8 cellular contexts compared by ENCODE assay signal in genomic region chr12:42237052-42237852, GRCh38. TPM values are rescaled to one million over a fixed set of nuclear protein-coding genes. Genes with fewer than 3 reads are reported as not detected.
DNase-seq lines count a peak whose midpoint lies in the region; ATAC-seq and TF ChIP-seq lines count a peak whose summit lies in the region.

No MANE protein-coding gene starts in this region.

- no TSS peak for BruUV-seq in Panc1 (replicated peaks; lab: Mats Ljungman, UMichigan)

- peak; percentile 81 for ATAC-seq in GM21515 (IDR thresholded peaks at IDR 0.05; ENCODE audit: unreplicated experiment)
- ATAC-seq in Panc1 = peak; percentile 88
- peak; percentile 82 to 88 for ATAC-seq in activated T-cell treated with anti-CD3 and anti-CD28 coated beads, Interleukin-2, amount 50 U/mL, for 72 hours (replicated peaks in 1 of 2)
- peak; percentile 73 to 75 for ATAC-seq in naive B cell (ENCODE audit: low read depth in 2 of 2)
- ATAC-seq in stimulated activated memory B cell treated with anti-CD40 and anti-IgM and Interleukin-4, amounts not matched to agents 10 μg/mL and 1 μg/mL and 100 μg/mL, for 72 hours = peak; percentile 92

- CTCF ChIA-PET in Panc1 (lab: Charles Lee) = no interaction called here

- H3K4me3 ChIP-seq in HUES64 (ENCODE audit: low read length) = peak overlapping the region; percentile 62
- H3K4me3 ChIP-seq in Panc1 (ENCODE audit: low read depth in 2 of 2, low read length in 2 of 2) = peak overlapping the region; percentile 69 to 74

- peak; percentile 65 for TF ChIP-seq CTCF in Panc1 (IDR thresholded peaks at IDR 0.05)

- H3K4me1 Mint-ChIP-seq in activated T-cell treated with anti-CD3 and anti-CD28 coated beads, Interleukin-2, amount 50 U/mL, for 72 hours (ENCODE audit: low read depth) = peaks cover 56% of the 10 kb centered on the region
- peaks cover 24 to 42% (median 36%) of the 10 kb centered on the region in 3 donors for H3K4me1 Mint-ChIP-seq in naive B cell
- peaks cover 45% of the 10 kb centered on the region for H3K4me1 Mint-ChIP-seq in stimulated activated memory B cell treated with anti-CD40 and anti-IgM and Interleukin-4, amounts not matched to agents 10 μg/mL and 1 μg/mL and 100 μg/mL, for 72 hours

- POLR2A ChIA-PET in Panc1 (lab: Charles Lee) = no interaction called here

- WGBS in HUES64 = under 1% methylated on average over 55 of the region's 56 CpGs

- DNase-seq in DMS53 (lab: John Stamatoyannopoulos, UW) (peak; percentile 99), Panc1 (ENCODE audit: low read depth, low spot score) (peak; percentile 30), fibroblast of gingiva (ENCODE audit: low read depth) (peak; percentile 74), naive B cell (peak; percentile 72)
- DNase-seq in activated T-cell treated with anti-CD3 and anti-CD28 coated beads, Interleukin-2, amount 50 U/mL, for 72 hours = peak; percentile 80 to 82

- H3K36me3 ChIP-seq in HUES64 (ENCODE audit: insufficient read depth, low read length) (no peaks in the 10 kb centered on the region; the same call in 1 of the 2 replicates), Panc1 (ENCODE audit: control insufficient read depth, insufficient read depth, low read length) (no peaks in the 10 kb centered on the region)

- peaks cover 5 to 19% of the 10 kb centered on the region in 2 donors for H3K36me3 Mint-ChIP-seq in activated T-cell treated with anti-CD3 and anti-CD28 coated beads, Interleukin-2, amount 50 U/mL, for 72 hours (ENCODE audit: insufficient read depth in 2 of 2)
- H3K36me3 Mint-ChIP-seq in naive B cell = no peaks in the 10 kb centered on the region
- H3K36me3 Mint-ChIP-seq in stimulated activated memory B cell treated with anti-CD40 and anti-IgM and Interleukin-4, amounts not matched to agents 10 μg/mL and 1 μg/mL and 100 μg/mL, for 72 hours = peaks cover 21% of the 10 kb centered on the region

- no peaks in the 10 kb centered on the region for H3K9me3 Mint-ChIP-seq in activated T-cell treated with anti-CD3 and anti-CD28 coated beads, Interleukin-2, amount 50 U/mL, for 72 hours
- H3K9me3 Mint-ChIP-seq in naive B cell = no peaks in the 10 kb centered on the region
- H3K9me3 Mint-ChIP-seq in stimulated activated memory B cell treated with anti-CD40 and anti-IgM and Interleukin-4, amounts not matched to agents 10 μg/mL and 1 μg/mL and 100 μg/mL, for 72 hours = no peaks in the 10 kb centered on the region

- intact Hi-C loops in Panc1 (cut with micrococcal nuclease; ENCODE audit: unreplicated experiment) = loop anchor here (10.0 kb wide), 1 partner anchor 92 kb away; the partner anchor contains the start of gene GXYLT1

- no peaks in the 10 kb centered on the region for H3K27me3 Mint-ChIP-seq in activated T-cell treated with anti-CD3 and anti-CD28 coated beads, Interleukin-2, amount 50 U/mL, for 72 hours (ENCODE audit: low read depth)
- H3K27me3 Mint-ChIP-seq in naive B cell = no peaks in the 10 kb centered on the region
- no peaks in the 10 kb centered on the region for H3K27me3 Mint-ChIP-seq in stimulated activated memory B cell treated with anti-CD40 and anti-IgM and Interleukin-4, amounts not matched to agents 10 μg/mL and 1 μg/mL and 100 μg/mL, for 72 hours

- in situ Hi-C loops in Panc1 (cut with HindIII; ENCODE audit: low pct_unique_long_range_greater_than_20kb, low sequenced_read_pairs) = no loop called here

- H3K4me1 ChIP-seq in HUES64 (ENCODE audit: insufficient read depth, low read length) (peaks cover 26% of the 10 kb centered on the region), Panc1 (ENCODE audit: control insufficient read depth, insufficient read depth, low read length) (peaks cover 17% of the 10 kb centered on the region; the same call in 1 of the 2 replicates)

- H3K27me3 ChIP-seq in HUES64 (ENCODE audit: insufficient read depth, low read length) (peaks cover 86% of the 10 kb centered on the region), Panc1 (ENCODE audit: control insufficient read depth, insufficient read depth, low read length) (no peaks in the 10 kb centered on the region)

- peak overlapping the region; percentile 87 to 89 for H3K4me3 Mint-ChIP-seq in activated T-cell treated with anti-CD3 and anti-CD28 coated beads, Interleukin-2, amount 50 U/mL, for 72 hours
- peak overlapping the region; percentile 92 to 99 (median 94) for H3K4me3 Mint-ChIP-seq in naive B cell
- H3K4me3 Mint-ChIP-seq in stimulated activated memory B cell treated with anti-CD40 and anti-IgM and Interleukin-4, amounts not matched to agents 10 μg/mL and 1 μg/mL and 100 μg/mL, for 72 hours = peak overlapping the region; percentile 88

- no peak overlapping the region; the same call in 1 of the 2 replicates for H3K9ac ChIP-seq in HUES64 (ENCODE audit: low read depth, low read length)

- no peaks in the 10 kb centered on the region for H3K9me3 ChIP-seq in HUES64 (ENCODE audit: insufficient read depth, low read depth, low read length)
- no peaks in the 10 kb centered on the region for H3K9me3 ChIP-seq in Panc1 (ENCODE audit: control insufficient read depth, insufficient read depth, low read depth, low read length)

- H3K27ac Mint-ChIP-seq in activated T-cell treated with anti-CD3 and anti-CD28 coated beads, Interleukin-2, amount 50 U/mL, for 72 hours = peak overlapping the region; percentile 64
- H3K27ac Mint-ChIP-seq in naive B cell = peak overlapping the region; percentile 72 to 97 (median 96)
- peak overlapping the region; percentile 85 for H3K27ac Mint-ChIP-seq in stimulated activated memory B cell treated with anti-CD40 and anti-IgM and Interleukin-4, amounts not matched to agents 10 μg/mL and 1 μg/mL and 100 μg/mL, for 72 hours

- no peak overlapping the region for H3K27ac ChIP-seq in HUES64 (ENCODE audit: low read depth, low read length)
- peak overlapping the region; percentile 85 for H3K27ac ChIP-seq in Panc1 (ENCODE audit: low read length)

RNA-seq across cellular contexts. Expression of gene YAF2, which starts 0.8 kb away (rescaled TPM):
- 8.1 TPM for polyA plus RNA-seq in HUES64 (2013, experiment 1 of 2)
- polyA plus RNA-seq in HUES64 (2013, experiment 2 of 2) = 9.6 TPM
- 27.6 TPM for total RNA-seq in Panc1 (2021; ENCODE audit: unreplicated experiment)
- polyA plus RNA-seq in Panc1 (2012; ENCODE audit: insufficient read length) = 15.6 TPM
- total RNA-seq in activated T-cell treated with anti-CD3 and anti-CD28 coated beads, Interleukin-2, amount 50 U/mL, for 72 hours = 10 to 100 TPM; 71.8 to 77.2 TPM
- polyA plus RNA-seq in naive B cell (ENCODE audit: low read depth in 6 of 6) = 10 to 100 TPM in 3 of 6 donors, 1 to 10 TPM in 3; 7.1 to 20.9 (median 11.1) TPM

Comparison
In these comparisons a context has a peak if more than half of its experiments do, and no peak if none do; other contexts are left out.
1. DNase-seq: peak in every context shown above with its lines; median percentile 99 in DMS53; 81 in activated T-cell treated with anti-CD3 and anti-CD28 coated beads, Interleukin-2, amount 50 U/mL, for 72 hours; 74 in fibroblast of gingiva; 72 in naive B cell; 30 in Panc1.